Comparison of ENCODE assay signal across 12 cellular contexts in genomic region chr1:3251099-3251809, GRCh38.
"Had no signal": no experiment of that assay in that cellular context is flagged by ENCODE, and none has a peak within 500 bp of the region (broad histone marks: within the 10 kb centered on the region; RNA-seq: fewer than 3 reads in every experiment).

No MANE protein-coding gene starts in this region.

- DNase-seq: activated CD4-positive, CD25-positive, alpha-beta regulatory T cell treated with anti-CD3 and anti-CD28 coated beads, Interleukin-2, amount 50 U/mL, for 72 hours; activated CD8-positive, alpha-beta memory T cell treated with anti-CD3 and anti-CD28 coated beads for 24 hours; activated effector memory CD4-positive, alpha-beta T cell treated with anti-CD3 and anti-CD28 coated beads, Interleukin-2, amount 50 U/mL, for 16 hours; activated T-cell treated with anti-CD3 and anti-CD28 coated beads, Interleukin-2, amount 50 U/mL, for 72 hours; effector memory CD4-positive, alpha-beta T cell; hippocampal formation; right lobe of liver; stimulated activated CD4-positive, alpha-beta T cell treated with anti-CD3 and anti-CD28 coated beads, Interleukin-4, amount 100 ng/mL, for 24 hours; upper lobe of right lung had no signal

- H3K4me3 ChIP-seq: cardiac muscle cell, right lobe of liver, smooth muscle cell, thoracic aorta, upper lobe of right lung had no signal

- H3K27ac ChIP-seq: cardiac muscle cell, right lobe of liver, thoracic aorta, upper lobe of right lung had no signal

- ATAC-seq: activated T-cell treated with anti-CD3 and anti-CD28 coated beads, Interleukin-2, amount 50 U/mL, for 72 hours; upper lobe of right lung had no signal

- H3K27me3 ChIP-seq: cardiac muscle cell, right lobe of liver had no signal

- H3K4me1 ChIP-seq: right lobe of liver, upper lobe of right lung had no signal

- H3K9me3 ChIP-seq: right lobe of liver, thoracic aorta, upper lobe of right lung had no signal

- H3K36me3 ChIP-seq: cardiac muscle cell, right lobe of liver, thoracic aorta, upper lobe of right lung had no signal
